Comparison of ENCODE assay signal across 1 cellular context in the genomic region with DNA sequence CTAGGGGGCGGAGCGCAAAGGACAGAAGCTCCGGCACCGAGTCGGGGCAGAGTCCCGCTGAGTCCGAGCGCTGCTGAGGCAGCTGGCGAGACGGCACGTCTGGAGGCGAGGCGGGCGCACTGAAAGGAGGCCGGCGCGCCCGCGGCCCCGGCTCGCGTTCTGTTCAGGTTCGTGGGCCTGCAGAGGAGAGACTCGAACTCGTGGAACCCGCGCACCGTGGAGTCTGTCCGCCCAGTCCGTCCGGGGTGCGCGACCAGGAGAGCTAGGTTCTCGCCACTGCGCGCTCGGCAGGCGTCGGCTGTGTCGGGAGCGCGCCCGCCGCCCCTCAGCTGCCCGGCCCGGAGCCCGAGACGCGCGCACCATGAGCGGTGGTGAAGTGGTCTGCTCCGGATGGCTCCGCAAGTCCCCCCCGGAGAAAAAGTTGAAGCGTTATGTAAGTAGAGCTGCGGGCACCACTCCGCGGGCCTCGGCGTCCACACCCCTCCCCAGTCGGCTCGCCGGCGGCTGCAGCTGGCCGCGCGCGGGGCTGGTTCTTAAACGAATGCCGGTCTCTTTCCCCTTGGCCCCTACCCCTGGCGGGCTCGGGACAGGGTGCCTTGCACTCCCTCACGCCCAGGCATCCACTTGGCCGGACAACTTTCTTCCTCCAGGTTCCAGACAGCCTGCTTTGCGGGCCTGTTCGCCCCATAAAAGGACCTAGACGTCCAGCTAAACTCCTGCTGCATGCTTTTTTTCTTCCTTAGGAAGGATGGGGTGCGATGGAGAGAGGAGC.
A peak's percentile ranks its signal among the peaks of the same experiment; 100 is the strongest.
TF ChIP-seq lines count a peak whose summit lies in the region.

A gene (plus strand): TSS at position 49 of the 772 bp plus-strand sequence. CDS start 313 bp downstream, at position 362.

TF ChIP-seq in HEK293, 187 proteins besides CTCF, POLR2A, EP300 and RAD21 (continued from another document):
- TF ChIP-seq, protein P1, sequence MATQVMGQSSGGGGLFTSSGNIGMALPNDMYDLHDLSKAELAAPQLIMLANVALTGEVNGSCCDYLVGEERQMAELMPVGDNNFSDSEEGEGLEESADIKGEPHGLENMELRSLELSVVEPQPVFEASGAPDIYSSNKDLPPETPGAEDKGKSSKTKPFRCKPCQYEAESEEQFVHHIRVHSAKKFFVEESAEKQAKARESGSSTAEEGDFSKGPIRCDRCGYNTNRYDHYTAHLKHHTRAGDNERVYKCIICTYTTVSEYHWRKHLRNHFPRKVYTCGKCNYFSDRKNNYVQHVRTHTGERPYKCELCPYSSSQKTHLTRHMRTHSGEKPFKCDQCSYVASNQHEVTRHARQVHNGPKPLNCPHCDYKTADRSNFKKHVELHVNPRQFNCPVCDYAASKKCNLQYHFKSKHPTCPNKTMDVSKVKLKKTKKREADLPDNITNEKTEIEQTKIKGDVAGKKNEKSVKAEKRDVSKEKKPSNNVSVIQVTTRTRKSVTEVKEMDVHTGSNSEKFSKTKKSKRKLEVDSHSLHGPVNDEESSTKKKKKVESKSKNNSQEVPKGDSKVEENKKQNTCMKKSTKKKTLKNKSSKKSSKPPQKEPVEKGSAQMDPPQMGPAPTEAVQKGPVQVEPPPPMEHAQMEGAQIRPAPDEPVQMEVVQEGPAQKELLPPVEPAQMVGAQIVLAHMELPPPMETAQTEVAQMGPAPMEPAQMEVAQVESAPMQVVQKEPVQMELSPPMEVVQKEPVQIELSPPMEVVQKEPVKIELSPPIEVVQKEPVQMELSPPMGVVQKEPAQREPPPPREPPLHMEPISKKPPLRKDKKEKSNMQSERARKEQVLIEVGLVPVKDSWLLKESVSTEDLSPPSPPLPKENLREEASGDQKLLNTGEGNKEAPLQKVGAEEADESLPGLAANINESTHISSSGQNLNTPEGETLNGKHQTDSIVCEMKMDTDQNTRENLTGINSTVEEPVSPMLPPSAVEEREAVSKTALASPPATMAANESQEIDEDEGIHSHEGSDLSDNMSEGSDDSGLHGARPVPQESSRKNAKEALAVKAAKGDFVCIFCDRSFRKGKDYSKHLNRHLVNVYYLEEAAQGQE (tag by site-specific recombination; IDR thresholded peaks at IDR 0.05): no peak
- TF ChIP-seq ZNF555 (tag by site-specific recombination; conservative IDR thresholded peaks at IDR 0.05) (no peak), ZNF785 (tag by site-specific recombination; IDR thresholded peaks at IDR 0.05) (peak; percentile 78; the same call in 1 of the 2 replicates), ZNF610 (tag by site-specific recombination; IDR thresholded peaks at IDR 0.05; ENCODE audit: borderline replicate concordance) (no peak), ZNF544 (tag by site-specific recombination; IDR thresholded peaks at IDR 0.05) (no peak), BCL11A (tag by site-specific recombination; IDR thresholded peaks at IDR 0.05; ENCODE audit: low read depth) (0 out of 2 replicates have a peak, but pooled peaks have one; percentile 17), ZNF426 (tag by site-specific recombination; IDR thresholded peaks at IDR 0.05) (no peak), ZNF335 (tag by site-specific recombination; conservative IDR thresholded peaks at IDR 0.05) (peak; percentile 91; the same call in 1 of the 2 replicates), KLF16 (tag by site-specific recombination; IDR thresholded peaks at IDR 0.05) (no peak; the same call in 1 of the 2 replicates), ZNF501 (tag by site-specific recombination; IDR thresholded peaks at IDR 0.05) (peak; percentile 55; the same call in 1 of the 2 replicates), ZNF600 (tag by site-specific recombination; IDR thresholded peaks at IDR 0.05) (0 out of 2 replicates have a peak, but pooled peaks have one; percentile 44), ZSCAN30 (tag by site-specific recombination; IDR thresholded peaks at IDR 0.05) (peak; percentile 26; the same call in 1 of the 2 replicates), GLIS1 (tag by site-specific recombination; IDR thresholded peaks at IDR 0.05) (peak; percentile 83), ZNF112 (tag by site-specific recombination; IDR thresholded peaks at IDR 0.05) (no peak), ZNF121 (tag by site-specific recombination; IDR thresholded peaks at IDR 0.05) (no peak), ZNF76 (tag by site-specific recombination; IDR thresholded peaks at IDR 0.05; ENCODE audit: borderline replicate concordance, low read depth) (peak; percentile 18; the same call in 1 of the 2 replicates), ZBTB20 (tag by site-specific recombination; IDR thresholded peaks at IDR 0.05) (peak; percentile 13), MEIS1 (CRISPR knock-in tag; IDR thresholded peaks at IDR 0.05; ENCODE audit: borderline replicate concordance) (no peak), ZFP37 (tag by site-specific recombination; IDR thresholded peaks at IDR 0.05) (0 out of 2 replicates have a peak, but pooled peaks have one; percentile 15)
